12 cellular contexts compared by ENCODE assay signal in the genomic region with DNA sequence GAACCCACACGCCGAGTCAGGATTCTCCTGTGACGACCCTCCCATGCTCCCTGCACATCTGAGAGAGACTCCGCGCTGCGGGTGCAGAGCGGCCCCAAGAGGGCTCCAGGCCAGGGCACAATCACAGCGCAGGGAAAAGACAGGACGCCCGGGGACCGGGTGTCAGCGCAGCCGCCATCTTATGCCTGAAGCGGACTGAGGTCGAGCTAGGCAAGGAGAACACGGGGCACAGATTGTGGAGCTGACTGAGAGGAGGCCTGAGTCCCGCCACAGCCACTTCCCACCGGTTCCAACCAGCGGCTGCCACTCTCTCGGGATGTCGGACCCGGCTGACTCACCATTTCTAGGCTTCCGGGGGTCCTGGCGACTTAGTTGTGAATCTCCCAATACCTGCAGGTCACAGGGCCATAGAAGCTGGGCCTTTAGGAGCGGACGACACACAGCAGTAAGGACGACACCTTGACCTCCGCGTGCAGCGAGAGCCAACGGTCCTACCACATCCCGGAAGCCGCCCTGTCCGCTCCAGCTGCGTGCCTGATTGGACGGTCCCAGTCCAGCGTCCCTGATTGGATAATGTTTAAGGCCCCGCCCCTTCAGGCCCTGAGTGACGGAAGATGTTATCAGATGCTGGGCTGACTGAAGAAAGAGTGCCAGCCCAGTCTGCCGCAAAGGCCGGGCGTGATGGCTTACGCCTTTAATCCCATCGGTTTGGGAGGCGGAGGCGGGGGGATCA. TPM values are rescaled to one million over a fixed set of nuclear protein-coding genes. Genes with fewer than 3 reads are reported as not detected.
DNase-seq lines count a peak whose midpoint lies in the region; ATAC-seq and TF ChIP-seq lines count a peak whose summit lies in the region.
"Had no signal": no experiment of that assay in that cellular context is flagged by ENCODE, and none has a peak within 500 bp of the region (broad histone marks: within the 10 kb centered on the region; RNA-seq: fewer than 3 reads in every experiment).

A gene (minus strand): TSS at position 487 of the 733 bp plus-strand sequence. CDS start 146 bp downstream, at position 341.

- TF ChIP-seq CTCF in 22Rv1 (IDR thresholded peaks at IDR 0.05): no peak
- TF ChIP-seq CTCF in left ventricle myocardium inferior (IDR thresholded peaks at IDR 0.05; ENCODE audit: borderline replicate concordance): peak; percentile 16
- TF ChIP-seq CTCF in parathyroid adenoma (IDR thresholded peaks at IDR 0.05): no peak

- ATAC-seq in HG02610 (IDR thresholded peaks at IDR 0.05; ENCODE audit: unreplicated experiment): no peak
- ATAC-seq in HG02623 (IDR thresholded peaks at IDR 0.05; ENCODE audit: unreplicated experiment): no peak
- ATAC-seq: stimulated activated effector memory CD8-positive, alpha-beta T cell treated with anti-CD3 and anti-CD28 coated beads, Interleukin-12 subunit alpha, Interleukin-12 subunit beta, amount 100 ng/mL, for 72 hours had no signal

- H3K36me3 ChIP-seq in left ventricle myocardium inferior: peaks cover 10% of the 10 kb centered on the region
- H3K36me3 ChIP-seq in parathyroid adenoma (ENCODE audit: control insufficient read depth, insufficient read depth, low read length): no peaks in the 10 kb centered on the region
- H3K36me3 ChIP-seq: BLaER1 treated with 17β-estradiol and CSF1 and Interleukin-3, amounts not matched to agents 10 nM and 100 nM; MG63 had no signal

- H3K4me2 ChIP-seq in parathyroid adenoma (ENCODE audit: low read length): peak within 1 kb of the TSS; percentile 58
- H3K4me2 ChIP-seq: BLaER1 treated with 17β-estradiol and CSF1 and Interleukin-3, amounts not matched to agents 10 nM and 100 nM had no signal

- H3K9me3 ChIP-seq in left ventricle myocardium inferior (replicated peaks): peaks cover 50% of the 10 kb centered on the region
- H3K9me3 ChIP-seq in parathyroid adenoma (ENCODE audit: control insufficient read depth, low read length): no peaks in the 10 kb centered on the region
- H3K9me3 ChIP-seq: MG63 had no signal

- peak within 1 kb of the TSS; percentile 69 for H3K27ac ChIP-seq in 22Rv1
- H3K27ac ChIP-seq in left ventricle myocardium inferior (replicated peaks): peak within 1 kb of the TSS; percentile 92
- H3K27ac ChIP-seq in parathyroid adenoma: no peak within 1 kb of the TSS
- H3K27ac ChIP-seq: BLaER1 treated with 17β-estradiol and CSF1 and Interleukin-3, amounts not matched to agents 10 nM and 100 nM had no signal

- no peaks in the 10 kb centered on the region for H3K79me2 ChIP-seq in parathyroid adenoma

- DNase-seq in RPMI8226 (peak; percentile 40), left ventricle myocardium inferior (peak; percentile 88), HEK293T (ENCODE audit: extremely low spot score) (no peak), NCI-H2107 treated with DMSO at 0.1 percent for 48 hours (lab: John Stamatoyannopoulos, UW; ENCODE audit: unreplicated experiment) (no peak)
- DNase-seq: activated CD4-positive, alpha-beta T cell treated with anti-CD3 and anti-CD28 coated beads, Interleukin-2, amount 50 U/mL, for 48 hours; MG63 had no signal

- H3K4me1 ChIP-seq in left ventricle myocardium inferior: peaks cover 22% of the 10 kb centered on the region
- no peaks in the 10 kb centered on the region for H3K4me1 ChIP-seq in parathyroid adenoma
- H3K4me1 ChIP-seq: BLaER1 treated with 17β-estradiol and CSF1 and Interleukin-3, amounts not matched to agents 10 nM and 100 nM had no signal

- no peak within 1 kb of the TSS for H3K9ac ChIP-seq in parathyroid adenoma
- H3K9ac ChIP-seq: BLaER1 treated with 17β-estradiol and CSF1 and Interleukin-3, amounts not matched to agents 10 nM and 100 nM had no signal

- POLR2A ChIA-PET in HEK293T (lab: Yijun Ruan, JAX): no interaction called here

- H3K27me3 ChIP-seq in left ventricle myocardium inferior (ENCODE audit: low read depth) (no peaks in the 10 kb centered on the region), parathyroid adenoma (ENCODE audit: control insufficient read depth, insufficient read depth, low read length) (no peaks in the 10 kb centered on the region)
- H3K27me3 ChIP-seq: BLaER1 treated with 17β-estradiol and CSF1 and Interleukin-3, amounts not matched to agents 10 nM and 100 nM; MG63 had no signal

- intact Hi-C loops in left ventricle myocardium inferior (cut with micrococcal nuclease): no loop called here

- no peak within 1 kb of the TSS for H2AFZ ChIP-seq in parathyroid adenoma

- CTCF ChIA-PET in HEK293T (lab: Yijun Ruan, JAX): no interaction called here

- H3K4me3 ChIP-seq in left ventricle myocardium inferior: peak within 1 kb of the TSS; percentile 72
- peak within 1 kb of the TSS; percentile 59 for H3K4me3 ChIP-seq in parathyroid adenoma (ENCODE audit: low read depth, low read length)
- H3K4me3 ChIP-seq: BLaER1 treated with 17β-estradiol and CSF1 and Interleukin-3, amounts not matched to agents 10 nM and 100 nM; MG63 had no signal

TF ChIP-seq in HEK293T, 16 proteins besides CTCF, POLR2A, EP300 and RAD21:
- TF ChIP-seq FOXA1 (IDR thresholded peaks at IDR 0.05) (no peak), L3MBTL2 (conservative IDR thresholded peaks at IDR 0.05) (no peak), HDGF (IDR thresholded peaks at IDR 0.05; ENCODE audit: borderline replicate concordance) (no peak), CTBP1 (IDR thresholded peaks at IDR 0.05; ENCODE audit: borderline replicate concordance) (no peak), NFRKB (IDR thresholded peaks at IDR 0.05) (no peak), SP1 (IDR thresholded peaks at IDR 0.05) (no peak)
- TF ChIP-seq, protein P1, sequence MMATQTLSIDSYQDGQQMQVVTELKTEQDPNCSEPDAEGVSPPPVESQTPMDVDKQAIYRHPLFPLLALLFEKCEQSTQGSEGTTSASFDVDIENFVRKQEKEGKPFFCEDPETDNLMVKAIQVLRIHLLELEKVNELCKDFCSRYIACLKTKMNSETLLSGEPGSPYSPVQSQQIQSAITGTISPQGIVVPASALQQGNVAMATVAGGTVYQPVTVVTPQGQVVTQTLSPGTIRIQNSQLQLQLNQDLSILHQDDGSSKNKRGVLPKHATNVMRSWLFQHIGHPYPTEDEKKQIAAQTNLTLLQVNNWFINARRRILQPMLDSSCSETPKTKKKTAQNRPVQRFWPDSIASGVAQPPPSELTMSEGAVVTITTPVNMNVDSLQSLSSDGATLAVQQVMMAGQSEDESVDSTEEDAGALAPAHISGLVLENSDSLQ (IDR thresholded peaks at IDR 0.05): no peak

RNA-seq across cellular contexts. Expression of the gene that starts here (rescaled TPM):
- 5.6 TPM for total RNA-seq in left ventricle myocardium inferior

Comparison
In these comparisons a context has a peak if more than half of its experiments do, and no peak if none do; other contexts are left out.
1. DNase-seq: peak in RPMI8226 (single experiment) and left ventricle myocardium inferior (single experiment); none in HEK293T (single experiment) and NCI-H2107 treated with DMSO at 0.1 percent for 48 hours (single experiment).